Comparison of ENCODE assay signal across 32 cellular contexts in the genomic region with DNA sequence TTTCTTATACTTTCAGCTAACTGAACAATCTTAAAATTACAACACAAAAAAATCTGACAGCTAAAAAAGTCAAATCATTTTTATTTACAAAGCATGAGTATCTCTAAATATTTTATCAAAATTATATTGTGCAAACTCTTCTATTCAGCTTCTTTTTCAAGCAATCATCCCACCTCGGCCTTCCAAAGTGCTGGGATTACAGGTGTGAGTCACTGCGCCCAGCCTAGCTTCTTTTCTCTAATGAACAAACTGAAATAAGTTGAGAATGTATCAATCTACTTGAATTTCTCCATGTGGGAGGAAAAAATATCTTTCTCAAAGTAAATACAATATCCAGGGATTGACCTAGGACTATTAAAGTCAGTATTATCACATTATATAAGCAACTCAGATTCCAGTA.
"Had no signal": no experiment of that assay in that cellular context is flagged by ENCODE, and none has a peak within 500 bp of the region (broad histone marks: within the 10 kb centered on the region; RNA-seq: fewer than 3 reads in every experiment).

No MANE protein-coding gene starts in this region.

- H3K9me3 Mint-ChIP-seq: activated naive CD4-positive, alpha-beta T cell treated with anti-CD3 and anti-CD28 coated beads for 36 hours; activated naive CD4-positive, alpha-beta T cell treated with anti-CD3 and anti-CD28 coated beads, Interleukin-2, amount 10 ng/mL, durations not matched to agents 7 days and 5 days; activated naive CD4-positive, alpha-beta T cell treated with anti-CD3 and anti-CD28 coated beads, Interleukin-2, amount 50 U/mL, for 24 hours; activated naive CD4-positive, alpha-beta T cell treated with anti-CD3 and anti-CD28 coated beads, Interleukin-2, amount 50 U/mL, for 72 hours; activated naive CD8-positive, alpha-beta T cell treated with anti-CD3 and anti-CD28 coated beads for 36 hours; activated naive CD8-positive, alpha-beta T cell treated with anti-CD3 and anti-CD28 coated beads, Interleukin-2, amount 10 ng/mL, durations not matched to agents 7 days and 5 days; activated naive CD8-positive, alpha-beta T cell treated with anti-CD3 and anti-CD28 coated beads, Interleukin-2, amount 50 U/mL, for 24 hours; activated T-cell treated with anti-CD3 and anti-CD28 coated beads, Interleukin-2, amount 50 U/mL, for 24 hours; activated T-cell treated with anti-CD3 and anti-CD28 coated beads, Interleukin-2, amount 50 U/mL, for 4 hours; activated T-helper 1 cell treated with anti-CD3 and anti-CD28 coated beads, Interleukin-12 subunit alpha, Interleukin-12 subunit beta, Interleukin-2, Interleukin-4 antibody, amounts not matched to agents 30 ng/mL and 10 ng/mL and 1 ng/mL, durations not matched to agents 14 hours and 24 hours and 36 hours; activated T-helper 17 cell treated with anti-CD3 and anti-CD28 coated beads, Interleukin-2, amount 50 U/mL, for 72 hours; activated T-helper 2 cell treated with anti-CD3 and anti-CD28 coated beads, Interferon-gamma antibody, Interleukin-2, Interleukin-4, amounts not matched to agents 10 μg/mL and 5 μg/mL and 100 μg/mL, durations not matched to agents 14 hours and 24 hours and 36 hours; brain; central memory CD8-positive, alpha-beta T cell had no signal

- ATAC-seq: activated naive CD4-positive, alpha-beta T cell treated with anti-CD3 and anti-CD28 coated beads, Interleukin-2, amount 50 U/mL, for 72 hours; activated naive CD8-positive, alpha-beta T cell treated with anti-CD3 and anti-CD28 coated beads, Interleukin-2, amount 50 U/mL, for 24 hours; activated T-cell treated with anti-CD3 and anti-CD28 coated beads, Interleukin-2, amount 50 U/mL, for 4 hours; activated T-helper 17 cell treated with anti-CD3 and anti-CD28 coated beads, Interleukin-2, amount 50 U/mL, for 72 hours; body of pancreas had no signal

- H3K27ac Mint-ChIP-seq: activated naive CD4-positive, alpha-beta T cell treated with anti-CD3 and anti-CD28 coated beads for 36 hours; activated naive CD4-positive, alpha-beta T cell treated with anti-CD3 and anti-CD28 coated beads, Interleukin-2, amount 10 ng/mL, durations not matched to agents 7 days and 5 days; activated naive CD4-positive, alpha-beta T cell treated with anti-CD3 and anti-CD28 coated beads, Interleukin-2, amount 50 U/mL, for 24 hours; activated naive CD8-positive, alpha-beta T cell treated with anti-CD3 and anti-CD28 coated beads for 36 hours; activated naive CD8-positive, alpha-beta T cell treated with anti-CD3 and anti-CD28 coated beads, Interleukin-2, amount 10 ng/mL, durations not matched to agents 7 days and 5 days; activated naive CD8-positive, alpha-beta T cell treated with anti-CD3 and anti-CD28 coated beads, Interleukin-2, amount 50 U/mL, for 24 hours; activated T-cell treated with anti-CD3 and anti-CD28 coated beads, Interleukin-2, amount 50 U/mL, for 24 hours; activated T-helper 1 cell treated with anti-CD3 and anti-CD28 coated beads, Interleukin-12 subunit alpha, Interleukin-12 subunit beta, Interleukin-2, Interleukin-4 antibody, amounts not matched to agents 30 ng/mL and 10 ng/mL and 1 ng/mL, durations not matched to agents 14 hours and 24 hours and 36 hours; activated T-helper 2 cell treated with anti-CD3 and anti-CD28 coated beads, Interferon-gamma antibody, Interleukin-2, Interleukin-4, amounts not matched to agents 10 μg/mL and 5 μg/mL and 100 μg/mL, durations not matched to agents 14 hours and 24 hours and 36 hours had no signal

- H3K4me3 Mint-ChIP-seq: activated naive CD4-positive, alpha-beta T cell treated with anti-CD3 and anti-CD28 coated beads for 36 hours; activated naive CD4-positive, alpha-beta T cell treated with anti-CD3 and anti-CD28 coated beads, Interleukin-2, amount 10 ng/mL, durations not matched to agents 7 days and 5 days; activated naive CD4-positive, alpha-beta T cell treated with anti-CD3 and anti-CD28 coated beads, Interleukin-2, amount 50 U/mL, for 24 hours; activated naive CD8-positive, alpha-beta T cell; activated naive CD8-positive, alpha-beta T cell treated with anti-CD3 and anti-CD28 coated beads for 36 hours; activated naive CD8-positive, alpha-beta T cell treated with anti-CD3 and anti-CD28 coated beads, Interleukin-2, amount 10 ng/mL, durations not matched to agents 7 days and 5 days; activated naive CD8-positive, alpha-beta T cell treated with anti-CD3 and anti-CD28 coated beads, Interleukin-2, amount 50 U/mL, for 24 hours; activated T-cell treated with anti-CD3 and anti-CD28 coated beads, Interleukin-2, amount 50 U/mL, for 24 hours; activated T-cell treated with anti-CD3 and anti-CD28 coated beads, Interleukin-2, amount 50 U/mL, for 4 hours; activated T-helper 1 cell treated with anti-CD3 and anti-CD28 coated beads, Interleukin-12 subunit alpha, Interleukin-12 subunit beta, Interleukin-2, Interleukin-4 antibody, amounts not matched to agents 30 ng/mL and 10 ng/mL and 1 ng/mL, durations not matched to agents 14 hours and 24 hours and 36 hours; activated T-helper 17 cell treated with anti-CD3 and anti-CD28 coated beads, Interleukin-2, amount 50 U/mL, for 72 hours; brain; central memory CD8-positive, alpha-beta T cell had no signal

- DNase-seq: activated effector memory CD4-positive, alpha-beta T cell treated with anti-CD3 and anti-CD28 coated beads, Interleukin-2, amount 50 U/mL, for 16 hours; activated effector memory CD4-positive, alpha-beta T cell treated with Interleukin-2 at 50 U/mL for 16 hours; activated gamma-delta T cell; activated gamma-delta T cell treated with Interleukin-2 at 50 U/mL for 16 hours; activated naive CD4-positive, alpha-beta T cell; activated naive CD4-positive, alpha-beta T cell treated with anti-CD3 and anti-CD28 coated beads for 36 hours; activated naive CD4-positive, alpha-beta T cell treated with anti-CD3 and anti-CD28 coated beads, Interleukin-2, amount 10 ng/mL, durations not matched to agents 7 days and 5 days; activated naive CD4-positive, alpha-beta T cell treated with anti-CD3 and anti-CD28 coated beads, Interleukin-2, amount 50 U/mL, for 16 hours; activated naive CD4-positive, alpha-beta T cell treated with Interleukin-2 at 50 U/mL for 16 hours; activated naive CD8-positive, alpha-beta T cell treated with anti-CD3 and anti-CD28 coated beads for 36 hours; activated naive CD8-positive, alpha-beta T cell treated with anti-CD3 and anti-CD28 coated beads, Interleukin-2, amount 10 ng/mL, durations not matched to agents 7 days and 5 days; activated naive CD8-positive, alpha-beta T cell treated with anti-CD3 and anti-CD28 coated beads, Interleukin-2, amount 50 U/mL, for 24 hours; activated T-cell treated with anti-CD3 and anti-CD28 coated beads, Interleukin-2, amount 50 U/mL, for 24 hours; activated T-cell treated with anti-CD3 and anti-CD28 coated beads, Interleukin-2, amount 50 U/mL, for 4 hours; activated T-cell treated with anti-CD3 and anti-CD28 coated beads, Interleukin-2, amount 50 U/mL, for 48 hours; adrenal gland; amniotic stem cell; amygdala; anterior cingulate cortex; aorta; body of pancreas; brain microvascular endothelial cell; central memory CD4-positive, alpha-beta T cell; cerebellar nuclear complex had no signal

- H3K27me3 Mint-ChIP-seq: activated naive CD4-positive, alpha-beta T cell treated with anti-CD3 and anti-CD28 coated beads, Interleukin-2, amount 10 ng/mL, durations not matched to agents 7 days and 5 days; activated naive CD4-positive, alpha-beta T cell treated with anti-CD3 and anti-CD28 coated beads, Interleukin-2, amount 50 U/mL, for 24 hours; activated naive CD8-positive, alpha-beta T cell; activated naive CD8-positive, alpha-beta T cell treated with anti-CD3 and anti-CD28 coated beads for 36 hours; activated naive CD8-positive, alpha-beta T cell treated with anti-CD3 and anti-CD28 coated beads, Interleukin-2, amount 10 ng/mL, durations not matched to agents 7 days and 5 days; activated naive CD8-positive, alpha-beta T cell treated with anti-CD3 and anti-CD28 coated beads, Interleukin-2, amount 50 U/mL, for 24 hours; activated T-cell treated with anti-CD3 and anti-CD28 coated beads, Interleukin-2, amount 50 U/mL, for 24 hours; activated T-helper 17 cell treated with anti-CD3 and anti-CD28 coated beads, Interleukin-2, amount 50 U/mL, for 72 hours; brain; central memory CD8-positive, alpha-beta T cell had no signal

- H3K4me1 Mint-ChIP-seq: activated naive CD4-positive, alpha-beta T cell treated with anti-CD3 and anti-CD28 coated beads, Interleukin-2, amount 10 ng/mL, durations not matched to agents 7 days and 5 days; activated naive CD4-positive, alpha-beta T cell treated with anti-CD3 and anti-CD28 coated beads, Interleukin-2, amount 50 U/mL, for 24 hours; activated naive CD8-positive, alpha-beta T cell treated with anti-CD3 and anti-CD28 coated beads for 36 hours; activated naive CD8-positive, alpha-beta T cell treated with anti-CD3 and anti-CD28 coated beads, Interleukin-2, amount 10 ng/mL, durations not matched to agents 7 days and 5 days; activated naive CD8-positive, alpha-beta T cell treated with anti-CD3 and anti-CD28 coated beads, Interleukin-2, amount 50 U/mL, for 24 hours; activated T-helper 17 cell treated with anti-CD3 and anti-CD28 coated beads, Interleukin-2, amount 50 U/mL, for 72 hours; brain; central memory CD8-positive, alpha-beta T cell had no signal
